9 cellular contexts compared by ENCODE assay signal in the genomic region with DNA sequence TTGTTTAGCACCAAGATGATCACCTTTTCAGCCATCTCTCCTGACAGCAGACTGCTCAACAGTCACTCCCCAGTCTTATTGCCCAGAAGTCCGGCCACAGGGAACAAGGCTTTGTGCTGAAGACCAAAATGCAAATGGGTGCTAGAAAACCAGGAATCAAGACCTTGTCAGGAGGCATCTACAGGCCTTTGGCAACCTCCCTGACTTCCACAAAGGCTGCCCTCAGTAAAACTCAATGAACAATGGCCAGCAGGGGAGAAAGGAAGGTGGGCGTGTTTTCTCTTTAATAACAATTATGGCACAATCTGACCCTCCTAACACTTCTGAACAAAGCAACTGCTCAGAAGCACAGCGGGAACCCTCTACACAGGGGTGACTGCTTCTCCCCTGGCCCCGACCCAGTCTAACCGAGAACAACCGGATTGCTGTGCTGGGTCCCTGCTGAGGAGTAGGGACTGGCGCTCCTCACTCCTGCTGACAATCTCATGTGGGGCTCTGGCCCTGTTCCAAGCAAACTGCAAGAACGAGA. TPM values are rescaled to one million over a fixed set of nuclear protein-coding genes. Genes with fewer than 3 reads are reported as not detected.
A peak's percentile ranks its signal among the peaks of the same experiment; 100 is the strongest.
DNase-seq lines count a peak whose midpoint lies in the region; ATAC-seq and TF ChIP-seq lines count a peak whose summit lies in the region.
"Had no signal": no experiment of that assay in that cellular context is flagged by ENCODE, and none has a peak within 500 bp of the region (broad histone marks: within the 10 kb centered on the region; RNA-seq: fewer than 3 reads in every experiment).

No MANE protein-coding gene starts in this region.

- H3K27ac ChIP-seq in H9 (ENCODE audit: insufficient read length, low read depth, low read length): no peak overlapping the region

- no peaks in the 10 kb centered on the region for H3K79me2 ChIP-seq in H9 (ENCODE audit: insufficient read depth, low read length)

- H2BK120ac ChIP-seq in H9 (ENCODE audit: low read depth, low read length, poor library complexity, severe bottlenecking): no peak overlapping the region

- no peak overlapping the region for H4K8ac ChIP-seq in H9 (replicated peaks; ENCODE audit: insufficient read length, low read depth, low read length)

- H4K5ac ChIP-seq in H9 (ENCODE audit: insufficient read length, low read depth, low read length): no peak overlapping the region

- peak overlapping the region in 2 of 3 experiments; percentile 83 to 95; a peak in 5 of 7 replicates for H3K27ac Mint-ChIP-seq in H9
- H3K27ac Mint-ChIP-seq in T-cell: peak overlapping the region; percentile 23 to 66

- no peak overlapping the region for H2AK5ac ChIP-seq in H9 (ENCODE audit: insufficient read length, low read length)

- H3K23me2 ChIP-seq in H9 (ENCODE audit: insufficient read length, low read depth, low read length, poor library complexity, severe bottlenecking): no peaks in the 10 kb centered on the region

- intact Hi-C loops in head of caudate nucleus (cut with DNase I): loop anchor here (10.0 kb wide), 1 partner anchor 236 kb away; no protein-coding TSS in a partner anchor
- intact Hi-C loops in sciatic nerve (cut with DNase I): loop anchor here (10.0 kb wide), 1 partner anchor 46 kb away; no protein-coding TSS in a partner anchor

- H2BK20ac ChIP-seq in H9 (ENCODE audit: low read depth, low read length, poor library complexity, severe bottlenecking): no peak overlapping the region

- peaks cover 3% of the 10 kb centered on the region; the same call in 1 of the 2 replicates for H3K4me1 ChIP-seq in H9 (ENCODE audit: insufficient read depth, low read length)

- no CpG with 5 or more reads among the region's 8 CpGs for WGBS in H9 (ENCODE audit: extremely low coverage, insufficient read length, low lambda C conversion rate)

- POLR2A ChIA-PET in T-cell (lab: Charles Lee): interaction anchor here in 1 of 2 donors (0.6 kb wide), 1 partner anchor 35 kb away, joined by 3 read pairs; no protein-coding TSS in a partner anchor

- H3K9ac ChIP-seq in H9 (ENCODE audit: extremely low read depth, insufficient read length, low read length): no peak overlapping the region

- CTCF ChIA-PET in T-cell (lab: Charles Lee): interaction anchor here in 1 of 2 donors (0.7 kb wide), 1 partner anchor 18 kb away, joined by 4 read pairs; no protein-coding TSS in a partner anchor

- H3K9me3 Mint-ChIP-seq in H9: no peaks in the 10 kb centered on the region
- H3K9me3 Mint-ChIP-seq in T-cell: no peaks in the 10 kb centered on the region

- no peak overlapping the region for H2BK12ac ChIP-seq in H9 (ENCODE audit: insufficient read length, low read depth, low read length)

- no peaks in the 10 kb centered on the region for H3K27me3 Mint-ChIP-seq in H9 (ENCODE audit: low read depth)
- no peaks in the 10 kb centered on the region for H3K27me3 Mint-ChIP-seq in T-cell

- no peak overlapping the region for H2AFZ ChIP-seq in H9 (ENCODE audit: low read length)

- no peak overlapping the region for H3K4me2 ChIP-seq in H9 (ENCODE audit: insufficient read depth, insufficient read length, low read length)

- TF ChIP-seq CTCF in H9 (conservative IDR thresholded peaks at IDR 0.05): no peak

- ATAC-seq in T-cell (replicated peaks in 1 of 4) (no peak), sciatic nerve (peak; percentile 65), GM18498 (IDR thresholded peaks at IDR 0.05; ENCODE audit: unreplicated experiment) (no peak)

- H3K36me3 Mint-ChIP-seq in H9 (ENCODE audit: insufficient read depth in 1 of 3, low read depth in 3 of 3) (peaks cover 16 to 44% (median 29%) of the 10 kb centered on the region in 3 experiments; a peak in 6 of 7 replicates), T-cell (peaks cover 17% of the 10 kb centered on the region)

- no peak overlapping the region for H3K56ac ChIP-seq in H9 (ENCODE audit: insufficient read length, low read depth, low read length)

- H3K9me3 ChIP-seq in H9 (ENCODE audit: control insufficient read depth, low read depth, low read length): no peaks in the 10 kb centered on the region

- no peak overlapping the region for H3K18ac ChIP-seq in H9 (ENCODE audit: insufficient read length, low read depth, low read length)

- H3K4ac ChIP-seq in H9 (ENCODE audit: low read depth, low read length): no peak overlapping the region

- no peak overlapping the region for H3T11ph ChIP-seq in H9 (ENCODE audit: low read length)

- no peaks in the 10 kb centered on the region for H4K20me1 ChIP-seq in H9 (ENCODE audit: control insufficient read depth, insufficient read depth, insufficient read length)

- peak; percentile 24 for DNase-seq in H9
- DNase-seq in T-cell: peak in 1 of 34 experiments; percentile 0
- peak in 40 of 42 donors; percentile 37 to 86 (median 64) for DNase-seq in head of caudate nucleus
- DNase-seq in sciatic nerve (ENCODE audit: low spot score): peak; percentile 58
- no peak for DNase-seq in NCI-H1048 (lab: John Stamatoyannopoulos, UW)
- no peak for DNase-seq in HuH-7 (ENCODE audit: low spot score)
- no peak for DNase-seq in activated gamma-delta T cell treated with Interleukin-2 at 50 U/mL for 16 hours
- DNase-seq: mesendoderm had no signal

- H3K27me3 ChIP-seq in H9 (ENCODE audit: insufficient read depth, low read length): no peaks in the 10 kb centered on the region

- H3K4me1 Mint-ChIP-seq in H9 (peaks cover 22 to 29% of the 10 kb centered on the region in 2 experiments), T-cell (peaks cover 12 to 17% (median 15%) of the 10 kb centered on the region in 3 donors)

- no peaks in the 10 kb centered on the region for H3K79me1 ChIP-seq in H9 (ENCODE audit: insufficient read depth, low read depth, low read length, poor library complexity, severe bottlenecking)

- no peak overlapping the region for H2BK15ac ChIP-seq in H9 (ENCODE audit: low read depth, low read length)

- H4K91ac ChIP-seq in H9 (ENCODE audit: insufficient read length, low read depth, low read length): no peak overlapping the region

- H2BK5ac ChIP-seq in H9 (ENCODE audit: insufficient read length, low read length): no peak overlapping the region

- H3K4me3 Mint-ChIP-seq in H9 (no peak overlapping the region), T-cell (no peak overlapping the region)

- no peak overlapping the region for H3K14ac ChIP-seq in H9 (ENCODE audit: insufficient read depth, low read length)

- H3K23ac ChIP-seq in H9 (ENCODE audit: insufficient read length, low read depth, low read length): no peak overlapping the region

RNA-seq across cellular contexts. Expression of a gene that starts 41.6 kb away (rescaled TPM):
- total RNA-seq in H9 (2021) (161 and 171 TPM in 2 replicates), T-cell (100 to 1,000 TPM; 390 to 589 (median 444) TPM), sciatic nerve (148 TPM)

Comparison
In these comparisons a context has a peak if more than half of its experiments do, and no peak if none do; other contexts are left out.
1. DNase-seq: peak in H9 (single experiment), head of caudate nucleus (40 of 42) and sciatic nerve (single experiment); none in NCI-H1048 (single experiment), HuH-7 (single experiment) and activated gamma-delta T cell treated with Interleukin-2 at 50 U/mL for 16 hours (single experiment).